Comparison of ENCODE assay signal across 1 cellular context in the genomic region with DNA sequence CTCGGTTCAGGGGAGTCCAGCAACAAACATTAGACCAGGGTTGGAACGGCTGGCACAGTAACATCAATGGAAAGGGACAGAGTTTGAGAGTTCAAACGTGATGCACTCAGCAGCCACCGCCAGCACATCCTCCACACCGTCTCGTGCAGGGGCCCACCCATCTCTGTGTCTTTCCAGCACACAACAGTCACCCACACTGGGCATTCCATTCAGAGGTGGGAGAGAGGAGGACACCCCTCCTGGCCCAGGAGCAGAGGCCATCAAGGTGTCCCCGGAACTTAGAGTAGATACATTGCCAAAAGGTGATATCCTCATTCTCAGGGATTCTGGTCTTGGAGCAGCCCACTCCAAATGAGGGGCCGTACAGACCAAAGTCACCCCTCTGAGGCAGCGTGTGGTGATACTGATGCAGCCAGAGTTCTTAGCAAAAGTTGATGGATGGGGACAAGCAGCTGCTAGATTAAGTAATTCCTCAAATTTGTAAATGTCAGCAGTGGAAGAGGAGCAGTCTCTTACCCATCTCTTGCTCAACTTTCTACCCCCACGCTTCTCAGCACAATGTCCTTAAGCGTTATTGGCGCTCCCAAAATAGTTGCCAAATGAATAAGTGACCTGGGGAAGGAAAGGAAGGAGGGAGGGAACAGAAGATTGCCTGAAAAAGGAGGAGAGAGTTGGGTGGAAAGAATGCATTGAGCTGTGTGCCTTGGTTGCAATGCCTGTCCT.
TF ChIP-seq lines count a peak whose summit lies in the region.

No MANE protein-coding gene starts in this region.

TF ChIP-seq in K562, 482 proteins besides CTCF, POLR2A, EP300 and RAD21 (continues in another document):
- TF ChIP-seq ZNF239 (CRISPR knock-in tag; IDR thresholded peaks at IDR 0.05), result no peak
- TF ChIP-seq MAZ (CRISPR knock-in tag; conservative IDR thresholded peaks at IDR 0.05 in 1 of 2, IDR thresholded peaks at IDR 0.05 in 1 of 2), result no peak
- 0 out of 2 replicates have a peak, but pooled peaks have one; percentile 2 for TF ChIP-seq JUND (IDR thresholded peaks at IDR 0.05; ENCODE audit: borderline replicate concordance, low read depth, low read length)
- TF ChIP-seq JUND (tag; IDR thresholded peaks at IDR 0.05; ENCODE audit: borderline replicate concordance, low read depth, low read length), result no peak
- no peak for TF ChIP-seq TOE1 (IDR thresholded peaks at IDR 0.05; ENCODE audit: borderline replicate concordance)
- TF ChIP-seq TOE1 (CRISPR knock-in tag; IDR thresholded peaks at IDR 0.05; ENCODE audit: borderline replicate concordance, low read depth), result no peak
- TF ChIP-seq SIRT6 (IDR thresholded peaks at IDR 0.05; ENCODE audit: low read depth, low read length), result no peak
- TF ChIP-seq RBM34 (IDR thresholded peaks at IDR 0.05; ENCODE audit: borderline replicate concordance, insufficient read depth, low read length), result no peak
- TF ChIP-seq SRSF1 (IDR thresholded peaks at IDR 0.05; ENCODE audit: low read depth, low read length), result no peak
- TF ChIP-seq, protein P1, sequence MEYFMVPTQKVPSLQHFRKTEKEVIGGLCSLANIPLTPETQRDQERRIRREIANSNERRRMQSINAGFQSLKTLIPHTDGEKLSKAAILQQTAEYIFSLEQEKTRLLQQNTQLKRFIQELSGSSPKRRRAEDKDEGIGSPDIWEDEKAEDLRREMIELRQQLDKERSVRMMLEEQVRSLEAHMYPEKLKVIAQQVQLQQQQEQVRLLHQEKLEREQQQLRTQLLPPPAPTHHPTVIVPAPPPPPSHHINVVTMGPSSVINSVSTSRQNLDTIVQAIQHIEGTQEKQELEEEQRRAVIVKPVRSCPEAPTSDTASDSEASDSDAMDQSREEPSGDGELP (CRISPR knock-in tag; IDR thresholded peaks at IDR 0.05; ENCODE audit: borderline replicate concordance), result no peak
- no peak for TF ChIP-seq ARID1B (IDR thresholded peaks at IDR 0.05)
- TF ChIP-seq, protein P2, sequence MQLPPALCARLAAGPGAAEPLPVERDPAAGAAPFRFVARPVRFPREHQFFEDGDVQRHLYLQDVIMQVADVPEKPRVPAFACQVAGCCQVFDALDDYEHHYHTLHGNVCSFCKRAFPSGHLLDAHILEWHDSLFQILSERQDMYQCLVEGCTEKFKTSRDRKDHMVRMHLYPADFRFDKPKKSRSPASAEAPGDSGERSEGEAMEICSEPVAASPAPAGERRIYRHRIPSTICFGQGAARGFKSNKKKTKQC (CRISPR knock-in tag; IDR thresholded peaks at IDR 0.05), result no peak
- TF ChIP-seq, protein P3, sequence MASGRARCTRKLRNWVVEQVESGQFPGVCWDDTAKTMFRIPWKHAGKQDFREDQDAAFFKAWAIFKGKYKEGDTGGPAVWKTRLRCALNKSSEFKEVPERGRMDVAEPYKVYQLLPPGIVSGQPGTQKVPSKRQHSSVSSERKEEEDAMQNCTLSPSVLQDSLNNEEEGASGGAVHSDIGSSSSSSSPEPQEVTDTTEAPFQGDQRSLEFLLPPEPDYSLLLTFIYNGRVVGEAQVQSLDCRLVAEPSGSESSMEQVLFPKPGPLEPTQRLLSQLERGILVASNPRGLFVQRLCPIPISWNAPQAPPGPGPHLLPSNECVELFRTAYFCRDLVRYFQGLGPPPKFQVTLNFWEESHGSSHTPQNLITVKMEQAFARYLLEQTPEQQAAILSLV (tag; IDR thresholded peaks at IDR 0.05), result no peak
- no peak for TF ChIP-seq ZNF644 (tag; IDR thresholded peaks at IDR 0.05; ENCODE audit: low read depth)
- no peak for TF ChIP-seq FOXK2 (conservative IDR thresholded peaks at IDR 0.05 in 1 of 2, IDR thresholded peaks at IDR 0.05 in 1 of 2; ENCODE audit: low read depth in 2 of 2)
- TF ChIP-seq CREBBP (IDR thresholded peaks at IDR 0.05; ENCODE audit: low read depth, low read length), result no peak
- TF ChIP-seq, protein P4, sequence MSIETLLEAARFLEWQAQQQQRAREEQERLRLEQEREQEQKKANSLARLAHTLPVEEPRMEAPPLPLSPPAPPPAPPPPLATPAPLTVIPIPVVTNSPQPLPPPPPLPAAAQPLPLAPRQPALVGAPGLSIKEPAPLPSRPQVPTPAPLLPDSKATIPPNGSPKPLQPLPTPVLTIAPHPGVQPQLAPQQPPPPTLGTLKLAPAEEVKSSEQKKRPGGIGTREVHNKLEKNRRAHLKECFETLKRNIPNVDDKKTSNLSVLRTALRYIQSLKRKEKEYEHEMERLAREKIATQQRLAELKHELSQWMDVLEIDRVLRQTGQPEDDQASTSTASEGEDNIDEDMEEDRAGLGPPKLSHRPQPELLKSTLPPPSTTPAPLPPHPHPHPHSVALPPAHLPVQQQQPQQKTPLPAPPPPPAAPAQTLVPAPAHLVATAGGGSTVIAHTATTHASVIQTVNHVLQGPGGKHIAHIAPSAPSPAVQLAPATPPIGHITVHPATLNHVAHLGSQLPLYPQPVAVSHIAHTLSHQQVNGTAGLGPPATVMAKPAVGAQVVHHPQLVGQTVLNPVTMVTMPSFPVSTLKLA (conservative IDR thresholded peaks at IDR 0.05), result no peak
- TF ChIP-seq, protein P5, sequence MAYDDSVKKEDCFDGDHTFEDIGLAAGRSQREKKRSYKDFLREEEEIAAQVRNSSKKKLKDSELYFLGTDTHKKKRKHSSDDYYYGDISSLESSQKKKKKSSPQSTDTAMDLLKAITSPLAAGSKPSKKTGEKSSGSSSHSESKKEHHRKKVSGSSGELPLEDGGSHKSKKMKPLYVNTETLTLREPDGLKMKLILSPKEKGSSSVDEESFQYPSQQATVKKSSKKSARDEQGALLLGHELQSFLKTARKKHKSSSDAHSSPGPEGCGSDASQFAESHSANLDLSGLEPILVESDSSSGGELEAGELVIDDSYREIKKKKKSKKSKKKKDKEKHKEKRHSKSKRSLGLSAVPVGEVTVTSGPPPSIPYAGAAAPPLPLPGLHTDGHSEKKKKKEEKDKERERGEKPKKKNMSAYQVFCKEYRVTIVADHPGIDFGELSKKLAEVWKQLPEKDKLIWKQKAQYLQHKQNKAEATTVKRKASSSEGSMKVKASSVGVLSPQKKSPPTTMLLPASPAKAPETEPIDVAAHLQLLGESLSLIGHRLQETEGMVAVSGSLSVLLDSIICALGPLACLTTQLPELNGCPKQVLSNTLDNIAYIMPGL (CRISPR knock-in tag; IDR thresholded peaks at IDR 0.05), result peak; percentile 69; the same call in 1 of the 2 replicates
- TF ChIP-seq ZNF444 (CRISPR knock-in tag; IDR thresholded peaks at IDR 0.05), result no peak
- no peak for TF ChIP-seq SNRNP70 (optimal IDR thresholded peaks at IDR 0.05; ENCODE audit: low read depth, low read length)
- no peak for TF ChIP-seq SRSF3 (IDR thresholded peaks at IDR 0.05; ENCODE audit: insufficient read depth, low read length)
- no peak for TF ChIP-seq ZNF551 (CRISPR knock-in tag; IDR thresholded peaks at IDR 0.05)
- 0 out of 2 replicates have a peak, but pooled peaks have one; percentile 12 for TF ChIP-seq CHD2 (IDR thresholded peaks at IDR 0.05; ENCODE audit: low read depth, low read length)
- TF ChIP-seq HDAC2 (IDR thresholded peaks at IDR 0.05), result no peak
- TF ChIP-seq PPARD (CRISPR knock-in tag; IDR thresholded peaks at IDR 0.05), result no peak
- no peak for TF ChIP-seq KLF16 (IDR thresholded peaks at IDR 0.05)
- TF ChIP-seq TRIM24 (IDR thresholded peaks at IDR 0.05), result no peak
- TF ChIP-seq, protein P6, sequence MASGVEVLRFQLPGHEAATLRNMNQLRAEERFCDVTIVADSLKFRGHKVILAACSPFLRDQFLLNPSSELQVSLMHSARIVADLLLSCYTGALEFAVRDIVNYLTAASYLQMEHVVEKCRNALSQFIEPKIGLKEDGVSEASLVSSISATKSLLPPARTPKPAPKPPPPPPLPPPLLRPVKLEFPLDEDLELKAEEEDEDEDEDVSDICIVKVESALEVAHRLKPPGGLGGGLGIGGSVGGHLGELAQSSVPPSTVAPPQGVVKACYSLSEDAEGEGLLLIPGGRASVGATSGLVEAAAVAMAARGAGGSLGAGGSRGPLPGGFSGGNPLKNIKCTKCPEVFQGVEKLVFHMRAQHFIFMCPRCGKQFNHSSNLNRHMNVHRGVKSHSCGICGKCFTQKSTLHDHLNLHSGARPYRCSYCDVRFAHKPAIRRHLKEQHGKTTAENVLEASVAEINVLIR (CRISPR knock-in tag; IDR thresholded peaks at IDR 0.05), result no peak
- TF ChIP-seq ESRRA (IDR thresholded peaks at IDR 0.05; ENCODE audit: borderline replicate concordance, low read depth), result no peak
- no peak for TF ChIP-seq TARDBP (IDR thresholded peaks at IDR 0.05)
- no peak for TF ChIP-seq KLF10 (CRISPR knock-in tag; IDR thresholded peaks at IDR 0.05)
- no peak for TF ChIP-seq ARHGAP35 (IDR thresholded peaks at IDR 0.05; ENCODE audit: partially characterized antibody)
- no peak for TF ChIP-seq ERF (CRISPR knock-in tag; IDR thresholded peaks at IDR 0.05)
- TF ChIP-seq ZNF57 (CRISPR knock-in tag; IDR thresholded peaks at IDR 0.05), result no peak
- no peak for TF ChIP-seq GATA2 (CRISPR knock-in tag; IDR thresholded peaks at IDR 0.05)
- TF ChIP-seq, protein P7, sequence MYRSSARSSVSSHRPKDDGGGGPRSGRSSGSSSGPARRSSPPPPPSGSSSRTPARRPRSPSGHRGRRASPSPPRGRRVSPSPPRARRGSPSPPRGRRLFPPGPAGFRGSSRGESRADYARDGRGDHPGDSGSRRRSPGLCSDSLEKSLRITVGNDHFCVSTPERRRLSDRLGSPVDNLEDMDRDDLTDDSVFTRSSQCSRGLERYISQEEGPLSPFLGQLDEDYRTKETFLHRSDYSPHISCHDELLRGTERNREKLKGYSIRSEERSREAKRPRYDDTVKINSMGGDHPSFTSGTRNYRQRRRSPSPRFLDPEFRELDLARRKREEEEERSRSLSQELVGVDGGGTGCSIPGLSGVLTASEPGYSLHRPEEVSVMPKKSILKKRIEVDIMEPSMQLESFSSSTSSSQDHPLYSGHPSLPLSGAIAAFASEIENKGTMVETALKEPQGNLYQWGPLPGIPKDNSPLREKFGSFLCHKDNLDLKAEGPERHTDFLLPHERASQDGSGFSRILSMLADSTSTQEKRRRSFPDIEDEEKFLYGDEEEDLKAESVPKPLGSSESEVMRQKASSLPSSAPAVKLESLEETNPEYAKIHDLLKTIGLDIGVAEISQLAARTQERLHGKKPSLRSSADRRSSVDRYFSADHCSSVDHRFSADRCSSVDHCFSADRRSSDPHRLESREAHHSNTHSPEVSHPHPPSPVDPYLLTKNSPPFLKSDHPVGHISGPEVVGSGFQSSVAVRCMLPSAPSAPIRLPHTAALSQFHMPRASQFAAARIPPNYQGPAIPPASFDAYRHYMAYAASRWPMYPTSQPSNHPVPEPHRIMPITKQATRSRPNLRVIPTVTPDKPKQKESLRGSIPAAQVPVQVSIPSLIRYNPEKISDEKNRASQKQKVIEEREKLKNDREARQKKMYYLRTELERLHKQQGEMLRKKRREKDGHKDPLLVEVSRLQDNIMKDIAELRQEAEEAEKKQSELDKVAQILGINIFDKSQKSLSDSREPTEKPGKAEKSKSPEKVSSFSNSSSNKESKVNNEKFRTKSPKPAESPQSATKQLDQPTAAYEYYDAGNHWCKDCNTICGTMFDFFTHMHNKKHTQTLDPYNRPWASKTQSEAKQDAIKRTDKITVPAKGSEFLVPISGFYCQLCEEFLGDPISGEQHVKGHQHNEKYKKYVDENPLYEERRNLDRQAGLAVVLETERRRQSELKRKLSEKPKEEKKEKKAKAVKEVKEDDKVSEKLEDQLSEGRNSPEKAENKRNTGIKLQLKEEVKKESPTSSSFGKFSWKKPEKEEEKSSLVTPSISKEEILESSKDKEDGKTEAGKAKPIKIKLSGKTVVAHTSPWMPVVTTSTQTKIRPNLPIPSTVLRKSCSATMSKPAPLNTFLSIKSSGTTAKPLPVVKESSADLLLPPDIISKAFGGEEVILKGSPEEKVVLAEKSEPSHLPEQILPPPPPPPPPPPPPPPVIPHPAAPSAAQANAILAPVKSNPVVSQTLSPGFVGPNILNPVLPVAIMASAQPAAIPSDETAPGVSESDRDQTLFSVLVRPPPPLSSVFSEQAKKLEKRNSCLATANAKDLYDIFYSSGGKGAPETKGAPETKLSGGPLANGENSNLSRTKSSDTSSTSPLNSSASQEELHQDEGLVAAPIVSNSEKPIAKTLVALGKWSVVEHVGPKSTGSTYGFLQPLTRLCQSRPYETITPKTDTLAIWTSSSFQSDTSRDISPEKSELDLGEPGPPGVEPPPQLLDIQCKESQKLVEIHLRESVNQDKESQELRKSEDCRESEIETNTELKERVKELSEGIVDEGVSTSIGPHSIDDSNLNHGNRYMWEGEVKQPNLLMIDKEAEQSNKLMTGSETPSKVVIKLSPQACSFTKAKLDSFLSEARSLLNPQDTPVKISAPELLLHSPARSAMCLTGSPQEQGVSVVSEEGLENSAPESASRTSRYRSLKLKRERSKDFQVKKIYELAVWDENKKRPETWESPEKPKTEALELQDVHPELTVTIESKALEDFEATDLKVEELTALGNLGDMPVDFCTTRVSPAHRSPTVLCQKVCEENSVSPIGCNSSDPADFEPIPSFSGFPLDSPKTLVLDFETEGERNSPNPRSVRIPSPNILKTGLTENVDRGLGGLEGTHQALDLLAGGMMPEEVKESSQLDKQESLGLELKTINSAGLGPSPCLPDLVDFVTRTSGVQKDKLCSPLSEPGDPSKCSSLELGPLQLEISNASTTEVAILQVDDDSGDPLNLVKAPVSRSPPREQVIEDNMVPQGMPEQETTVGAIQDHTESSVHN (IDR thresholded peaks at IDR 0.05; ENCODE audit: borderline replicate concordance in 1 of 2, low read depth in 1 of 2), result no peak
- TF ChIP-seq RCOR1 (IDR thresholded peaks at IDR 0.05; ENCODE audit: borderline replicate concordance in 1 of 2, low read depth in 2 of 2, low read length in 2 of 2), result 0 out of 4 replicates have a peak, but pooled peaks of 1 of the 2 experiments have one; percentile 7
- no peak for TF ChIP-seq DNMT1 (IDR thresholded peaks at IDR 0.05)
- TF ChIP-seq, protein P8, sequence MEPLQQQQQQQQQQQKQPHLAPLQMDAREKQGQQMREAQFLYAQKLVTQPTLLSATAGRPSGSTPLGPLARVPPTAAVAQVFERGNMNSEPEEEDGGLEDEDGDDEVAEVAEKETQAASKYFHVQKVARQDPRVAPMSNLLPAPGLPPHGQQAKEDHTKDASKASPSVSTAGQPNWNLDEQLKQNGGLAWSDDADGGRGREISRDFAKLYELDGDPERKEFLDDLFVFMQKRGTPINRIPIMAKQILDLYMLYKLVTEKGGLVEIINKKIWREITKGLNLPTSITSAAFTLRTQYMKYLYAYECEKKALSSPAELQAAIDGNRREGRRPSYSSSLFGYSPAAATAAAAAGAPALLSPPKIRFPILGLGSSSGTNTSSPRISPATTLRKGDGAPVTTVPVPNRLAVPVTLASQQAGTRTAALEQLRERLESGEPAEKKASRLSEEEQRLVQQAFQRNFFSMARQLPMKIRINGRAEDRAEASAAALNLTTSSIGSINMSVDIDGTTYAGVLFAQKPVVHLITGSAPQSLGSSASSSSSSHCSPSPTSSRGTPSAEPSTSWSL (CRISPR knock-in tag; IDR thresholded peaks at IDR 0.05; ENCODE audit: borderline replicate concordance), result no peak
- no peak for TF ChIP-seq BCL6 (CRISPR knock-in tag; IDR thresholded peaks at IDR 0.05)
- TF ChIP-seq ZEB2 (IDR thresholded peaks at IDR 0.05), result no peak
- TF ChIP-seq, protein P9, sequence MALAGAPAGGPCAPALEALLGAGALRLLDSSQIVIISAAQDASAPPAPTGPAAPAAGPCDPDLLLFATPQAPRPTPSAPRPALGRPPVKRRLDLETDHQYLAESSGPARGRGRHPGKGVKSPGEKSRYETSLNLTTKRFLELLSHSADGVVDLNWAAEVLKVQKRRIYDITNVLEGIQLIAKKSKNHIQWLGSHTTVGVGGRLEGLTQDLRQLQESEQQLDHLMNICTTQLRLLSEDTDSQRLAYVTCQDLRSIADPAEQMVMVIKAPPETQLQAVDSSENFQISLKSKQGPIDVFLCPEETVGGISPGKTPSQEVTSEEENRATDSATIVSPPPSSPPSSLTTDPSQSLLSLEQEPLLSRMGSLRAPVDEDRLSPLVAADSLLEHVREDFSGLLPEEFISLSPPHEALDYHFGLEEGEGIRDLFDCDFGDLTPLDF (CRISPR knock-in tag; IDR thresholded peaks at IDR 0.05), result 0 out of 2 replicates have a peak, but pooled peaks have one; percentile 58
